ENCODE assay signal across 11 cellular contexts in genomic region chr10:50416181-50416824, GRCh38.
A peak's percentile ranks its signal among the peaks of the same experiment; 100 is the strongest.
DNase-seq lines count a peak whose midpoint lies in the region; ATAC-seq, FAIRE-seq and TF ChIP-seq lines count a peak whose summit lies in the region.
"Had no signal": no experiment of that assay in that cellular context is flagged by ENCODE, and none has a peak within 500 bp of the region (broad histone marks: within the 10 kb centered on the region; RNA-seq: fewer than 3 reads in every experiment).

No MANE protein-coding gene starts in this region.

- in situ Hi-C loops in K562 (cut with MboI) = no loop called here

- peak overlapping the region; percentile 85 for H3K4me2 ChIP-seq in K562 (ENCODE audit: insufficient read depth, low read length)

- H3K9ac ChIP-seq in K562 (ENCODE audit: insufficient read depth in 1 of 2, low read depth in 2 of 2, low read length in 2 of 2) (peak overlapping the region in 1 of 2 experiments; percentile 70; a peak in 3 of 4 replicates), colonic mucosa (ENCODE audit: low read depth in 2 of 2, low read length in 2 of 2) (no peak overlapping the region)

- POLR2A ChIA-PET in AG04449 (lab: Yijun Ruan, JAX) (no interaction called here), K562 (lab: Yijun Ruan, JAX) (interaction anchor here (0.8 to 2.9 kb wide), 10 partner anchors 8 to 208 kb away, joined by 3 to 12 read pairs (median 4); no protein-coding TSS in a partner anchor)

- H3K36me3 Mint-ChIP-seq in memory B cell = peaks cover 3% of the 10 kb centered on the region

- WGBS in K562 (ENCODE audit: insufficient coverage, low coverage, missing lambda C conversion rate) = 0% methylated on average over 2 of the region's 2 CpGs

- no peak overlapping the region for H3K4me3 Mint-ChIP-seq in memory B cell

- H3K27me3 Mint-ChIP-seq in memory B cell = no peaks in the 10 kb centered on the region

- no peak overlapping the region for H2AFZ ChIP-seq in K562 (ENCODE audit: low read depth, low read length)

- no peak for TF ChIP-seq POLR2A in K562 (conservative IDR thresholded peaks at IDR 0.05)

- no peaks in the 10 kb centered on the region for H3K9me3 Mint-ChIP-seq in memory B cell

- CTCF ChIA-PET in AG04449 (lab: Yijun Ruan, JAX) (interaction anchor here (1.0 to 3.1 kb wide), 7 partner anchors 11 to 237 kb away, joined by 3 to 20 read pairs (median 6); no protein-coding TSS in a partner anchor), K562 (lab: Yijun Ruan, JAX; ENCODE audit: low intra/inter-chr PET ratio) (no interaction called here)

- BruUV-seq in K562 (replicated peaks; lab: Mats Ljungman, UMichigan) = no TSS peak

- H3K36me3 ChIP-seq in K562 (ENCODE audit: control insufficient read depth, insufficient read depth, low read length) (peaks cover 21% of the 10 kb centered on the region), H7 (replicated peaks; ENCODE audit: control insufficient read depth, insufficient read depth, low read length) (no peaks in the 10 kb centered on the region), colonic mucosa (no peaks in the 10 kb centered on the region)

- H3K9me3 ChIP-seq in K562 (replicated peaks; ENCODE audit: control insufficient read depth, insufficient read depth, low read depth, low read length) = no peaks in the 10 kb centered on the region
- H3K9me3 ChIP-seq in colonic mucosa = no peaks in the 10 kb centered on the region

- H3K27ac ChIP-seq in K562 (ENCODE audit: extremely low read depth, low read depth, low read length) (peak overlapping the region; percentile 75), colonic mucosa (no peak overlapping the region)

- peak overlapping the region; percentile 50 for H3K27ac Mint-ChIP-seq in memory B cell

- peak; percentile 42 for ATAC-seq in K562
- ATAC-seq in memory B cell (ENCODE audit: low read depth) = no peak
- no peak for ATAC-seq in GM21576 (IDR thresholded peaks at IDR 0.05; ENCODE audit: unreplicated experiment)
- ATAC-seq in omental fat pad (ENCODE audit: low FRiP score) = no peak

- peaks cover 99% of the 10 kb centered on the region for H3K79me2 ChIP-seq in K562 (ENCODE audit: control insufficient read depth, insufficient read depth, low read length)

- peaks cover 26% of the 10 kb centered on the region for H3K4me1 Mint-ChIP-seq in memory B cell

- TF ChIP-seq EP300 in K562 (IDR thresholded peaks at IDR 0.05; ENCODE audit: low read length) = no peak

- TF ChIP-seq CTCF in AG04449 (IDR thresholded peaks at IDR 0.05; ENCODE audit: insufficient read depth, low read length, missing control alignments) (no peak), K562 (IDR thresholded peaks at IDR 0.05 in 2 of 3, conservative IDR thresholded peaks at IDR 0.05 in 1 of 3; ENCODE audit: insufficient read depth in 2 of 3, low read depth in 1 of 3, low read length in 3 of 3) (peak; percentile 16 to 43 (median 16); a peak in 2 of 6 replicates), colonic mucosa (IDR thresholded peaks at IDR 0.05) (no peak), omental fat pad (IDR thresholded peaks at IDR 0.05) (no peak)

- H3K9me1 ChIP-seq in K562 (ENCODE audit: control insufficient read depth, insufficient read depth, low read length) = no peaks in the 10 kb centered on the region

- H3K4me3 ChIP-seq in AG04449 (ENCODE audit: low read depth, low read length) = peak overlapping the region; percentile 9; the same call in 1 of the 2 replicates
- peak overlapping the region; percentile 71 for H3K4me3 ChIP-seq in K562
- H3K4me3 ChIP-seq in H7 (ENCODE audit: insufficient read depth, low read depth, low read length) = no peak overlapping the region
- no peak overlapping the region for H3K4me3 ChIP-seq in colonic mucosa

- H4K20me1 ChIP-seq in K562 (replicated peaks; ENCODE audit: control insufficient read depth, insufficient read depth, low read length) = peaks cover 25% of the 10 kb centered on the region

- H3K4me1 ChIP-seq in K562 (replicated peaks in 1 of 2; ENCODE audit: control insufficient read depth in 2 of 2, insufficient read depth in 2 of 2, low read length in 2 of 2) (peaks cover 14 to 58% of the 10 kb centered on the region in 2 experiments), colonic mucosa (no peaks in the 10 kb centered on the region)

- H3K27me3 ChIP-seq in K562 (ENCODE audit: control insufficient read depth in 2 of 2, insufficient read depth in 2 of 2, low read length in 2 of 2) (no peaks in the 10 kb centered on the region), H7 (ENCODE audit: control insufficient read depth, insufficient read depth, low read length) (no peaks in the 10 kb centered on the region), colonic mucosa (no peaks in the 10 kb centered on the region)

- FAIRE-seq in GM18507 (lab: Jason Lieb, UNC) (peak; percentile 38), K562 (lab: Jason Lieb, UNC) (no peak)

- DNase-seq in AG04449 (ENCODE audit: low read depth, low spot score) = no peak
- DNase-seq in GM18507 (ENCODE audit: extremely low spot score, insufficient read length, low read depth) = no peak
- DNase-seq in K562 (ENCODE audit: extremely low read depth in 1 of 4, low spot score in 3 of 4) = peak in 2 of 4 experiments; percentile 43 to 60
- DNase-seq in memory B cell (ENCODE audit: low spot score in 2 of 2) = no peak
- DNase-seq in H7 = no peak
- DNase-seq in colonic mucosa = no peak
- no peak for DNase-seq in omental fat pad (ENCODE audit: low spot score)
- DNase-seq: activated CD4-positive, alpha-beta T cell treated with anti-CD3 and anti-CD28 coated beads, Interleukin-2, amount 50 U/mL, for 1 hour; aorta; hippocampal formation had no signal

- intact Hi-C loops in K562 (cut with micrococcal nuclease) (loop anchor here (5.0 kb wide), 1 partner anchor 86 kb away; no protein-coding TSS in a partner anchor), colonic mucosa (cut with DNase I) (loop anchor here (10.0 kb wide), 1 partner anchor 208 kb away; the partner anchor contains the start of gene SGMS1)

- peak in 1 of 2 experiments; percentile 22; a peak in 2 of 4 replicates for TF ChIP-seq RAD21 in K562 (CRISPR knock-in tag; conservative IDR thresholded peaks at IDR 0.05 in 1 of 2, IDR thresholded peaks at IDR 0.05 in 1 of 2)

TF ChIP-seq in K562, 482 proteins besides CTCF, POLR2A, EP300 and RAD21:
- TF ChIP-seq EHMT2 (IDR thresholded peaks at IDR 0.05) (no peak), ZC3H8 (IDR thresholded peaks at IDR 0.05) (no peak), ZNF41 (CRISPR knock-in tag; conservative IDR thresholded peaks at IDR 0.05) (no peak), SMARCB1 (IDR thresholded peaks at IDR 0.05; ENCODE audit: insufficient read length, low read depth) (peak; percentile 20), CXXC5 (CRISPR knock-in tag; IDR thresholded peaks at IDR 0.05) (peak; percentile 7; the same call in 1 of the 2 replicates), ARID3A (IDR thresholded peaks at IDR 0.05; ENCODE audit: borderline replicate concordance, low read depth, low read length) (peak; percentile 69), ELF1 (tag; IDR thresholded peaks at IDR 0.05) (peak; percentile 15; the same call in 1 of the 2 replicates), SIN3A (IDR thresholded peaks at IDR 0.05; ENCODE audit: borderline replicate concordance in 2 of 2, control insufficient read depth in 1 of 2, low read depth in 2 of 2, low read length in 2 of 2) (0 out of 4 replicates have a peak, but pooled peaks of 1 of the 2 experiments have one; percentile 42), ZNF57 (CRISPR knock-in tag; IDR thresholded peaks at IDR 0.05) (0 out of 2 replicates have a peak, but pooled peaks have one; percentile 38), TAL1 (IDR thresholded peaks at IDR 0.05) (no peak), HBP1 (CRISPR knock-in tag; IDR thresholded peaks at IDR 0.05) (no peak), ZNF511 (CRISPR knock-in tag; IDR thresholded peaks at IDR 0.05) (no peak), HMBOX1 (IDR thresholded peaks at IDR 0.05) (peak; percentile 7), HNRNPL (IDR thresholded peaks at IDR 0.05; ENCODE audit: low read depth, low read length) (no peak), BRD9 (IDR thresholded peaks at IDR 0.05; ENCODE audit: low read depth, partially characterized antibody) (no peak)

Comparison
In these comparisons a context has a peak if more than half of its experiments do, and no peak if none do; other contexts are left out.
1. H3K4me3 ChIP-seq: peak in AG04449 (single experiment) and K562 (single experiment); none in H7 (single experiment) and colonic mucosa (single experiment).
2. CTCF ChIP-seq: peak in K562 (3 of 3); none in AG04449 (single experiment), colonic mucosa (single experiment) and omental fat pad (0 of 3).